Comparison of ENCODE assay signal across 8 cellular contexts in genomic region chr5:91280942-91281269, GRCh38.
DNase-seq lines count a peak whose midpoint lies in the region; ATAC-seq and TF ChIP-seq lines count a peak whose summit lies in the region.

No MANE protein-coding gene starts in this region.

- H3K27ac Mint-ChIP-seq in MCF 10A (ENCODE audit: low read depth, unreplicated experiment): peak overlapping the region; percentile 98

- H3K4me1 Mint-ChIP-seq in MCF 10A (ENCODE audit: insufficient read depth, unreplicated experiment): peaks cover 19% of the 10 kb centered on the region

- ATAC-seq in GM18867 (IDR thresholded peaks at IDR 0.05; ENCODE audit: unreplicated experiment) (peak; percentile 4), HG03135 (IDR thresholded peaks at IDR 0.05; ENCODE audit: unreplicated experiment) (peak; percentile 1)

- no peaks in the 10 kb centered on the region for H3K9me3 ChIP-seq in muscle layer of colon (ENCODE audit: low read length)

- DNase-seq in MCF 10A (ENCODE audit: unreplicated experiment) (no peak), middle frontal gyrus (ENCODE audit: extremely low spot score, low spot score) (no peak), COR-L47 (lab: John Stamatoyannopoulos, UW) (no peak), AG08396 (ENCODE audit: low spot score) (no peak), OCI-M1 (lab: John Stamatoyannopoulos, UW) (no peak)

- TSS peak; percentile 85 for BruUV-seq in MCF 10A (replicated peaks; lab: Mats Ljungman, UMichigan)

- H3K36me3 Mint-ChIP-seq in MCF 10A (ENCODE audit: insufficient read depth, unreplicated experiment): no peaks in the 10 kb centered on the region

- peak overlapping the region; percentile 43 to 79 for H3K4me3 ChIP-seq in muscle layer of colon (ENCODE audit: low read depth in 1 of 2, low read length in 2 of 2)

- peaks cover 19% of the 10 kb centered on the region for H3K4me1 ChIP-seq in muscle layer of colon (ENCODE audit: insufficient read depth, low read length)

- H3K27me3 ChIP-seq in muscle layer of colon (ENCODE audit: control insufficient read depth in 1 of 2, insufficient read depth in 2 of 2, low read length in 2 of 2): no peaks in the 10 kb centered on the region

- peak overlapping the region; percentile 89 for H3K27ac ChIP-seq in muscle layer of colon (ENCODE audit: low read depth, low read length)

- peak overlapping the region; percentile 86 for H3K4me3 Mint-ChIP-seq in MCF 10A (ENCODE audit: unreplicated experiment)

- POLR2A ChIA-PET in MCF 10A (lab: Yijun Ruan, JAX): interaction anchor here (0.5 to 7.1 kb wide), 38 partner anchors 11 to 409 kb away, joined by 3 to 105 read pairs (median 6); partner anchors contain the start of gene ARRDC3

- H3K36me3 ChIP-seq in muscle layer of colon (ENCODE audit: insufficient read depth, low read length): no peaks in the 10 kb centered on the region

- no peak for TF ChIP-seq CTCF in MCF 10A (IDR thresholded peaks at IDR 0.05; ENCODE audit: unreplicated experiment)

- no peaks in the 10 kb centered on the region for H3K27me3 Mint-ChIP-seq in MCF 10A (ENCODE audit: insufficient read depth, unreplicated experiment)

- CTCF ChIA-PET in MCF 10A (lab: Yijun Ruan, JAX): interaction anchor here (0.6 to 1.9 kb wide), 8 partner anchors 11 to 415 kb away, joined by 3 to 7 read pairs (median 4); no protein-coding TSS in a partner anchor

- H3K9me3 Mint-ChIP-seq in MCF 10A (ENCODE audit: unreplicated experiment): peaks cover 9% of the 10 kb centered on the region

- peak overlapping the region; percentile 92 for H3K9ac ChIP-seq in muscle layer of colon (ENCODE audit: low read length)

- intact Hi-C loops in MCF 10A (cut with micrococcal nuclease): loop anchor here (1.0 kb wide), 5 partner anchors 15 to 179 kb away; partner anchors contain the start of gene ARRDC3
